In the genomic region with DNA sequence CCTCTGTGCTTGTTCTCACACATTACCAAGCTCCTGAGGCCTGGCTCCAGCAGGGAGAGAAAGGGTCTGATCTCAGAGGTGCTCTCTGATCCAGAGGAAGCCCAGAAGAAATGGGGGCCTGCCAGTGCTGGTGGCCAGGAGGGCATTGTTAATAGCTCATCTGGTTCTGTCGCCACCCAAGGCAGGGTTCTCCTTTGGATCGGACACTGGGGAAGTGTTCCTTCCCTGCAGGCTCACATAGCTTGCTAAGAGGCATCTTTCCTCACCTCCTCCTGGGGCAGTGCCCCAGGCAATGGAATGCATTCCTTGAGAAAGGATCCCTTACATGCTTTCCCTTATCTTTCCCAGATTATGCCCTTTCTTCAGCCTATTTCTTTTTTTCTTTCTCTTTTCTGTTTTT, we compare ENCODE assay signal across 2 cellular contexts.
TF ChIP-seq lines count a peak whose summit lies in the region.

No MANE protein-coding gene starts in this region.

TF ChIP-seq in GM23338, 12 proteins besides CTCF, POLR2A, EP300 and RAD21:
- TF ChIP-seq, protein P1, sequence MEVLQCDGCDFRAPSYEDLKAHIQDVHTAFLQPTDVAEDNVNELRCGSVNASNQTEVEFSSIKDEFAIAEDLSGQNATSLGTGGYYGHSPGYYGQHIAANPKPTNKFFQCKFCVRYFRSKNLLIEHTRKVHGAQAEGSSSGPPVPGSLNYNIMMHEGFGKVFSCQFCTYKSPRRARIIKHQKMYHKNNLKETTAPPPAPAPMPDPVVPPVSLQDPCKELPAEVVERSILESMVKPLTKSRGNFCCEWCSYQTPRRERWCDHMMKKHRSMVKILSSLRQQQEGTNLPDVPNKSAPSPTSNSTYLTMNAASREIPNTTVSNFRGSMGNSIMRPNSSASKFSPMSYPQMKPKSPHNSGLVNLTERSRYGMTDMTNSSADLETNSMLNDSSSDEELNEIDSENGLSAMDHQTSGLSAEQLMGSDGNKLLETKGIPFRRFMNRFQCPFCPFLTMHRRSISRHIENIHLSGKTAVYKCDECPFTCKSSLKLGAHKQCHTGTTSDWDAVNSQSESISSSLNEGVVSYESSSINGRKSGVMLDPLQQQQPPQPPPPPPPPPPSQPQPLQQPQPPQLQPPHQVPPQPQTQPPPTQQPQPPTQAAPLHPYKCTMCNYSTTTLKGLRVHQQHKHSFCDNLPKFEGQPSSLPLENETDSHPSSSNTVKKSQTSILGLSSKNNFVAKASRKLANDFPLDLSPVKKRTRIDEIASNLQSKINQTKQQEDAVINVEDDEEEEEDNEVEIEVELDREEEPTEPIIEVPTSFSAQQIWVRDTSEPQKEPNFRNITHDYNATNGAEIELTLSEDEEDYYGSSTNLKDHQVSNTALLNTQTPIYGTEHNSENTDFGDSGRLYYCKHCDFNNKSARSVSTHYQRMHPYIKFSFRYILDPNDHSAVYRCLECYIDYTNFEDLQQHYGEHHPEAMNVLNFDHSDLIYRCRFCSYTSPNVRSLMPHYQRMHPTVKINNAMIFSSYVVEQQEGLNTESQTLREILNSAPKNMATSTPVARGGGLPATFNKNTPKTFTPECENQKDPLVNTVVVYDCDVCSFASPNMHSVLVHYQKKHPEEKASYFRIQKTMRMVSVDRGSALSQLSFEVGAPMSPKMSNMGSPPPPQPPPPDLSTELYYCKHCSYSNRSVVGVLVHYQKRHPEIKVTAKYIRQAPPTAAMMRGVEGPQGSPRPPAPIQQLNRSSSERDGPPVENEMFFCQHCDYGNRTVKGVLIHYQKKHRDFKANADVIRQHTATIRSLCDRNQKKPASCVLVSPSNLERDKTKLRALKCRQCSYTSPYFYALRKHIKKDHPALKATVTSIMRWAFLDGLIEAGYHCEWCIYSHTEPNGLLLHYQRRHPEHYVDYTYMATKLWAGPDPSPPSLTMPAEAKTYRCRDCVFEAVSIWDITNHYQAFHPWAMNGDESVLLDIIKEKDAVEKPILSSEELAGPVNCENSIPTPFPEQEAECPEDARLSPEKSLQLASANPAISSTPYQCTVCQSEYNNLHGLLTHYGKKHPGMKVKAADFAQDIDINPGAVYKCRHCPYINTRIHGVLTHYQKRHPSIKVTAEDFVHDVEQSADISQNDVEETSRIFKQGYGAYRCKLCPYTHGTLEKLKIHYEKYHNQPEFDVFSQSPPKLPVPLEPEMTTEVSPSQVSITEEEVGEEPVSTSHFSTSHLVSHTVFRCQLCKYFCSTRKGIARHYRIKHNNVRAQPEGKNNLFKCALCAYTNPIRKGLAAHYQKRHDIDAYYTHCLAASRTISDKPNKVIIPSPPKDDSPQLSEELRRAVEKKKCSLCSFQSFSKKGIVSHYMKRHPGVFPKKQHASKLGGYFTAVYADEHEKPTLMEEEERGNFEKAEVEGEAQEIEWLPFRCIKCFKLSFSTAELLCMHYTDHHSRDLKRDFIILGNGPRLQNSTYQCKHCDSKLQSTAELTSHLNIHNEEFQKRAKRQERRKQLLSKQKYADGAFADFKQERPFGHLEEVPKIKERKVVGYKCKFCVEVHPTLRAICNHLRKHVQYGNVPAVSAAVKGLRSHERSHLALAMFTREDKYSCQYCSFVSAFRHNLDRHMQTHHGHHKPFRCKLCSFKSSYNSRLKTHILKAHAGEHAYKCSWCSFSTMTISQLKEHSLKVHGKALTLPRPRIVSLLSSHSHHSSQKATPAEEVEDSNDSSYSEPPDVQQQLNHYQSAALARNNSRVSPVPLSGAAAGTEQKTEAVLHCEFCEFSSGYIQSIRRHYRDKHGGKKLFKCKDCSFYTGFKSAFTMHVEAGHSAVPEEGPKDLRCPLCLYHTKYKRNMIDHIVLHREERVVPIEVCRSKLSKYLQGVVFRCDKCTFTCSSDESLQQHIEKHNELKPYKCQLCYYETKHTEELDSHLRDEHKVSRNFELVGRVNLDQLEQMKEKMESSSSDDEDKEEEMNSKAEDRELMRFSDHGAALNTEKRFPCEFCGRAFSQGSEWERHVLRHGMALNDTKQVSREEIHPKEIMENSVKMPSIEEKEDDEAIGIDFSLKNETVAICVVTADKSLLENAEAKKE (CRISPR knock-in tag; IDR thresholded peaks at IDR 0.05) = no peak
- TF ChIP-seq, protein P2, sequence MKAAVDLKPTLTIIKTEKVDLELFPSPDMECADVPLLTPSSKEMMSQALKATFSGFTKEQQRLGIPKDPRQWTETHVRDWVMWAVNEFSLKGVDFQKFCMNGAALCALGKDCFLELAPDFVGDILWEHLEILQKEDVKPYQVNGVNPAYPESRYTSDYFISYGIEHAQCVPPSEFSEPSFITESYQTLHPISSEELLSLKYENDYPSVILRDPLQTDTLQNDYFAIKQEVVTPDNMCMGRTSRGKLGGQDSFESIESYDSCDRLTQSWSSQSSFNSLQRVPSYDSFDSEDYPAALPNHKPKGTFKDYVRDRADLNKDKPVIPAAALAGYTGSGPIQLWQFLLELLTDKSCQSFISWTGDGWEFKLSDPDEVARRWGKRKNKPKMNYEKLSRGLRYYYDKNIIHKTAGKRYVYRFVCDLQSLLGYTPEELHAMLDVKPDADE (IDR thresholded peaks at IDR 0.05) = no peak
- TF ChIP-seq EZH2 (IDR thresholded peaks at IDR 0.05; ENCODE audit: low read depth, unreplicated experiment) = no peak
- TF ChIP-seq CREB1 (CRISPR knock-in tag; IDR thresholded peaks at IDR 0.05; ENCODE audit: low read depth) = no peak
- TF ChIP-seq ZNF331 (CRISPR knock-in tag; IDR thresholded peaks at IDR 0.05; ENCODE audit: low read depth) = no peak
- TF ChIP-seq EZH2phosphoT487 (IDR thresholded peaks at IDR 0.05; ENCODE audit: unreplicated experiment) = no peak
- no peak for TF ChIP-seq ZNF114 (CRISPR knock-in tag; IDR thresholded peaks at IDR 0.05)
- no peak for TF ChIP-seq JUNB (IDR thresholded peaks at IDR 0.05; ENCODE audit: unreplicated experiment)
- no peak for TF ChIP-seq POLR2AphosphoS5 (IDR thresholded peaks at IDR 0.05; ENCODE audit: low read depth)

TF ChIP-seq in WTC11, 78 proteins besides CTCF, POLR2A, EP300 and RAD21 (continued from another document):
- TF ChIP-seq, protein P3, sequence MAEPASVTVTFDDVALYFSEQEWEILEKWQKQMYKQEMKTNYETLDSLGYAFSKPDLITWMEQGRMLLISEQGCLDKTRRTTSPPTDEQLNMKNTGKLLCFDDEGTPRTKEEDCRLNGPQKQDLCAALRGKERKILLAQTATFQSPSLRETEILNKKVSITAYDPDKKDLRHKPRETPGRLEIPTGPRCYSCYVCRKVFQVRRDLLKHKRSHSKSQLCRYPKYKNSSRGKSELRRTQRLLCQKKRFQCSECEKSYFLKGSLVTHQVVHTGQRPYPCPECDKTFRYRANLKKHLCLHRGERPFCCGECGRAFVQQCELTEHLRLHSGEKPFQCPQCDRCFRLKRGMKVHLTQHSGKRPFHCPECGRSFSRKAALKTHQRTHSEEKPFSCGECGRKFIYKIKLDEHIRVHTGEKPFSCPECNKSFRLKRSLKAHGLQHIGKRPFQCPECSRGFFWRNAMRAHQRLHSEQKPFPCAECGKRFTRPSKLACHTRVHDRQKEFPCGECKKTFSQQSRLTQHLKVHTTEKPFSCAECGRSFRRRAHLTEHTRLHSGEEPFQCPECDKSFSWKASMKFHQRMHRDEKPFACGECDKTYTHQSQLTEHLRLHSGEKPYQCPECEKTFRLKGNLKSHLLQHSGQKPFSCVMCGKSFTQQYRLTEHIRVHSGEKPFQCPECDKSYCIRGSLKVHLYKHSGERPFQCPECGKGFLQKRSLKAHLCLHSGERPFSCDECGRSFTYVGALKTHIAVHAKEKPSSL (CRISPR knock-in tag; conservative IDR thresholded peaks at IDR 0.05) = no peak
- no peak for TF ChIP-seq KAT7 (CRISPR knock-in tag; IDR thresholded peaks at IDR 0.05; ENCODE audit: borderline replicate concordance)
- TF ChIP-seq, protein P4, sequence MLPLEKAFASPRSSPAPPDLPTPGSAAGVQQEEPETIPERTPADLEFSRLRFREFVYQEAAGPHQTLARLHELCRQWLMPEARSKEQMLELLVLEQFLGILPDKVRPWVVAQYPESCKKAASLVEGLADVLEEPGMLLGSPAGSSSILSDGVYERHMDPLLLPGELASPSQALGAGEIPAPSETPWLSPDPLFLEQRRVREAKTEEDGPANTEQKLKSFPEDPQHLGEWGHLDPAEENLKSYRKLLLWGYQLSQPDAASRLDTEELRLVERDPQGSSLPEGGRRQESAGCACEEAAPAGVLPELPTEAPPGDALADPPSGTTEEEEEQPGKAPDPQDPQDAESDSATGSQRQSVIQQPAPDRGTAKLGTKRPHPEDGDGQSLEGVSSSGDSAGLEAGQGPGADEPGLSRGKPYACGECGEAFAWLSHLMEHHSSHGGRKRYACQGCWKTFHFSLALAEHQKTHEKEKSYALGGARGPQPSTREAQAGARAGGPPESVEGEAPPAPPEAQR (CRISPR knock-in tag; IDR thresholded peaks at IDR 0.05) = no peak
- TF ChIP-seq, protein P5, sequence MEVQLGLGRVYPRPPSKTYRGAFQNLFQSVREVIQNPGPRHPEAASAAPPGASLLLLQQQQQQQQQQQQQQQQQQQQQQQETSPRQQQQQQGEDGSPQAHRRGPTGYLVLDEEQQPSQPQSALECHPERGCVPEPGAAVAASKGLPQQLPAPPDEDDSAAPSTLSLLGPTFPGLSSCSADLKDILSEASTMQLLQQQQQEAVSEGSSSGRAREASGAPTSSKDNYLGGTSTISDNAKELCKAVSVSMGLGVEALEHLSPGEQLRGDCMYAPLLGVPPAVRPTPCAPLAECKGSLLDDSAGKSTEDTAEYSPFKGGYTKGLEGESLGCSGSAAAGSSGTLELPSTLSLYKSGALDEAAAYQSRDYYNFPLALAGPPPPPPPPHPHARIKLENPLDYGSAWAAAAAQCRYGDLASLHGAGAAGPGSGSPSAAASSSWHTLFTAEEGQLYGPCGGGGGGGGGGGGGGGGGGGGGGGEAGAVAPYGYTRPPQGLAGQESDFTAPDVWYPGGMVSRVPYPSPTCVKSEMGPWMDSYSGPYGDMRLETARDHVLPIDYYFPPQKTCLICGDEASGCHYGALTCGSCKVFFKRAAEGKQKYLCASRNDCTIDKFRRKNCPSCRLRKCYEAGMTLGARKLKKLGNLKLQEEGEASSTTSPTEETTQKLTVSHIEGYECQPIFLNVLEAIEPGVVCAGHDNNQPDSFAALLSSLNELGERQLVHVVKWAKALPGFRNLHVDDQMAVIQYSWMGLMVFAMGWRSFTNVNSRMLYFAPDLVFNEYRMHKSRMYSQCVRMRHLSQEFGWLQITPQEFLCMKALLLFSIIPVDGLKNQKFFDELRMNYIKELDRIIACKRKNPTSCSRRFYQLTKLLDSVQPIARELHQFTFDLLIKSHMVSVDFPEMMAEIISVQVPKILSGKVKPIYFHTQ (CRISPR knock-in tag; IDR thresholded peaks at IDR 0.05) = no peak
- no peak for TF ChIP-seq NFE2L1 (CRISPR knock-in tag; IDR thresholded peaks at IDR 0.05)
- TF ChIP-seq, protein P6, sequence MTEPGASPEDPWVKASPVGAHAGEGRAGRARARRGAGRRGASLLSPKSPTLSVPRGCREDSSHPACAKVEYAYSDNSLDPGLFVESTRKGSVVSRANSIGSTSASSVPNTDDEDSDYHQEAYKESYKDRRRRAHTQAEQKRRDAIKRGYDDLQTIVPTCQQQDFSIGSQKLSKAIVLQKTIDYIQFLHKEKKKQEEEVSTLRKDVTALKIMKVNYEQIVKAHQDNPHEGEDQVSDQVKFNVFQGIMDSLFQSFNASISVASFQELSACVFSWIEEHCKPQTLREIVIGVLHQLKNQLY (CRISPR knock-in tag; IDR thresholded peaks at IDR 0.05) = no peak
- no peak for TF ChIP-seq PRRX2 (CRISPR knock-in tag; IDR thresholded peaks at IDR 0.05)
- TF ChIP-seq ZNF317 (CRISPR knock-in tag; IDR thresholded peaks at IDR 0.05; ENCODE audit: borderline replicate concordance, low read depth) = no peak
